2 cellular contexts compared by ENCODE assay signal in the genomic region with DNA sequence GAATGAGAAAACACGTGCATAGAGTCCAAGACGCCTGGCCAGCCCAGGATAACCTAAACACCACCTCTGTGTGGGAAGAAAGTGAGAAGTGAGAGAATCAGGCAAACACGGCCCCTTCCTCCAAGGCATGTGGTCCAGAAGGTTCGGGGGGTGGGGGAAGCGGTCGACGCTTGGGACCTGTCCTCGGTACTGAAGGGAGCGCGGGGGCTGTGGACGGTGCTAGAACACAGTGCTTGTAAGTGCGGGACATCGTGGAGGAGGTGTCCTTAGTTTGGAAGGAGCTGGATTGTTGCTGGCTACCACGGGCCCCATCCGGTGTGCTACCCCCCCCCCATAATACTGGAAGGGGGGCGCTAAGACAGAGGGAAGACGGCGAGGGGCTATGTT.
A peak's percentile ranks its signal among the peaks of the same experiment; 100 is the strongest.
TF ChIP-seq lines count a peak whose summit lies in the region.

No MANE protein-coding gene starts in this region.

TF ChIP-seq in Ishikawa, 13 proteins besides CTCF, POLR2A, EP300 and RAD21:
- TF ChIP-seq TAF1 (IDR thresholded peaks at IDR 0.05; ENCODE audit: low read depth) (no peak), CEBPB (IDR thresholded peaks at IDR 0.05) (no peak), EGR1 (IDR thresholded peaks at IDR 0.05) (peak; percentile 28; the same call in 1 of the 2 replicates), MAX (IDR thresholded peaks at IDR 0.05) (peak; percentile 89), REST (IDR thresholded peaks at IDR 0.05; ENCODE audit: low read depth) (peak; percentile 84), ZBTB7A (IDR thresholded peaks at IDR 0.05; ENCODE audit: low read depth) (peak; percentile 54; the same call in 1 of the 2 replicates), YY1 (IDR thresholded peaks at IDR 0.05; ENCODE audit: low read depth) (no peak)

TF ChIP-seq in H1, 55 proteins besides CTCF, POLR2A, EP300 and RAD21:
- TF ChIP-seq PHF8 (conservative IDR thresholded peaks at IDR 0.05; ENCODE audit: low read depth, low read length) (no peak), NRF1 (IDR thresholded peaks at IDR 0.05; ENCODE audit: low read depth, low read length) (no peak), EZH2 (IDR thresholded peaks at IDR 0.05; ENCODE audit: low read depth, low read length, severe bottlenecking) (no peak), BCL11A (IDR thresholded peaks at IDR 0.05; ENCODE audit: low read depth in 2 of 2, low read length in 2 of 2) (no peak), FOSL1 (IDR thresholded peaks at IDR 0.05; ENCODE audit: insufficient read depth, low read depth, low read length) (no peak), HDAC2 (IDR thresholded peaks at IDR 0.05; ENCODE audit: borderline replicate concordance in 1 of 2, low read depth in 2 of 2, low read length in 2 of 2) (0 out of 4 replicates have a peak, but pooled peaks of 1 of the 2 experiments have one; percentile 47), SAP30 (IDR thresholded peaks at IDR 0.05; ENCODE audit: insufficient read depth, insufficient replicate concordance, low read length) (peak; percentile 76), ZNF274 (IDR thresholded peaks at IDR 0.05; ENCODE audit: borderline replicate concordance, extremely low read depth, low read length) (no peak), TAF1 (IDR thresholded peaks at IDR 0.05; ENCODE audit: low read depth, low read length) (no peak), CBX8 (IDR thresholded peaks at IDR 0.05; ENCODE audit: borderline replicate concordance, low read depth, low read length) (no peak), ATF3 (IDR thresholded peaks at IDR 0.05; ENCODE audit: insufficient read depth, low read depth, low read length) (no peak), CTBP2 (IDR thresholded peaks at IDR 0.05; ENCODE audit: borderline replicate concordance, insufficient read depth, insufficient read length, low read length) (no peak), MAX (IDR thresholded peaks at IDR 0.05) (peak; percentile 82), SIN3A (conservative IDR thresholded peaks at IDR 0.05 in 1 of 2, IDR thresholded peaks at IDR 0.05 in 1 of 2; ENCODE audit: low read depth in 1 of 2, low read length in 2 of 2) (peak in 1 of 2 experiments; percentile 66; a peak in 2 of 4 replicates), JUND (IDR thresholded peaks at IDR 0.05; ENCODE audit: low read length) (no peak)
- TF ChIP-seq, protein P1, sequence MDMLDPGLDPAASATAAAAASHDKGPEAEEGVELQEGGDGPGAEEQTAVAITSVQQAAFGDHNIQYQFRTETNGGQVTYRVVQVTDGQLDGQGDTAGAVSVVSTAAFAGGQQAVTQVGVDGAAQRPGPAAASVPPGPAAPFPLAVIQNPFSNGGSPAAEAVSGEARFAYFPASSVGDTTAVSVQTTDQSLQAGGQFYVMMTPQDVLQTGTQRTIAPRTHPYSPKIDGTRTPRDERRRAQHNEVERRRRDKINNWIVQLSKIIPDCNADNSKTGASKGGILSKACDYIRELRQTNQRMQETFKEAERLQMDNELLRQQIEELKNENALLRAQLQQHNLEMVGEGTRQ (IDR thresholded peaks at IDR 0.05; ENCODE audit: low read length): no peak
- TF ChIP-seq, protein P2, sequence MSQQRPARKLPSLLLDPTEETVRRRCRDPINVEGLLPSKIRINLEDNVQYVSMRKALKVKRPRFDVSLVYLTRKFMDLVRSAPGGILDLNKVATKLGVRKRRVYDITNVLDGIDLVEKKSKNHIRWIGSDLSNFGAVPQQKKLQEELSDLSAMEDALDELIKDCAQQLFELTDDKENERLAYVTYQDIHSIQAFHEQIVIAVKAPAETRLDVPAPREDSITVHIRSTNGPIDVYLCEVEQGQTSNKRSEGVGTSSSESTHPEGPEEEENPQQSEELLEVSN (IDR thresholded peaks at IDR 0.05): peak; percentile 65
